ENCODE assay signal across 23 cellular contexts in genomic region chr3:107963581-107963980, GRCh38.
"Had no signal": no experiment of that assay in that cellular context is flagged by ENCODE, and none has a peak within 500 bp of the region (broad histone marks: within the 10 kb centered on the region; RNA-seq: fewer than 3 reads in every experiment).

No MANE protein-coding gene starts in this region.

- DNase-seq: colonic mucosa; effector CD8-positive, alpha-beta T cell; endodermal cell; foreskin melanocyte; glutamatergic neuron; heart right ventricle; hippocampal formation; mucosa of descending colon; naive B cell; sigmoid colon; stimulated activated CD4-positive, alpha-beta T cell treated with anti-CD3 and anti-CD28 coated beads, Interleukin-2, amount 100 ng/mL, for 24 hours; stimulated activated CD4-positive, alpha-beta T cell treated with anti-CD3 and anti-CD28 coated beads, Interleukin-4, amount 100 ng/mL, for 24 hours; stimulated activated naive CD4-positive, alpha-beta T cell treated with Interleukin-2 at 50 U/mL for 16 hours; stomach; thyroid gland had no signal

- H3K9me3 ChIP-seq: colonic mucosa, heart right ventricle, mucosa of descending colon, right atrium auricular region, sigmoid colon, stomach, thyroid gland had no signal

- H3K4me1 ChIP-seq: colonic mucosa, parathyroid adenoma, thyroid gland had no signal

- H3K27me3 ChIP-seq: colonic mucosa, heart right ventricle, neural progenitor cell, right atrium auricular region, sigmoid colon, stomach, thyroid gland had no signal

- H3K4me3 ChIP-seq: colonic mucosa, heart right ventricle, lung, mucosa of descending colon, neural progenitor cell, right atrium auricular region, sigmoid colon, stomach, thyroid gland had no signal

- FAIRE-seq: keratinocyte had no signal

- ATAC-seq: heart right ventricle; left lobe of liver; stimulated activated effector memory CD8-positive, alpha-beta T cell treated with anti-CD3 and anti-CD28 coated beads, Interleukin-12 subunit alpha, Interleukin-12 subunit beta, amount 100 ng/mL, for 72 hours had no signal

- H3K36me3 ChIP-seq: colonic mucosa, heart right ventricle, neural progenitor cell, right atrium auricular region, sigmoid colon, stomach, thyroid gland had no signal

- H3K27ac ChIP-seq: colonic mucosa, epithelial cell of prostate, heart right ventricle, neural progenitor cell, parathyroid adenoma, right atrium auricular region, sigmoid colon, stomach, thyroid gland had no signal
